1 cellular context compared by ENCODE assay signal in the genomic region with DNA sequence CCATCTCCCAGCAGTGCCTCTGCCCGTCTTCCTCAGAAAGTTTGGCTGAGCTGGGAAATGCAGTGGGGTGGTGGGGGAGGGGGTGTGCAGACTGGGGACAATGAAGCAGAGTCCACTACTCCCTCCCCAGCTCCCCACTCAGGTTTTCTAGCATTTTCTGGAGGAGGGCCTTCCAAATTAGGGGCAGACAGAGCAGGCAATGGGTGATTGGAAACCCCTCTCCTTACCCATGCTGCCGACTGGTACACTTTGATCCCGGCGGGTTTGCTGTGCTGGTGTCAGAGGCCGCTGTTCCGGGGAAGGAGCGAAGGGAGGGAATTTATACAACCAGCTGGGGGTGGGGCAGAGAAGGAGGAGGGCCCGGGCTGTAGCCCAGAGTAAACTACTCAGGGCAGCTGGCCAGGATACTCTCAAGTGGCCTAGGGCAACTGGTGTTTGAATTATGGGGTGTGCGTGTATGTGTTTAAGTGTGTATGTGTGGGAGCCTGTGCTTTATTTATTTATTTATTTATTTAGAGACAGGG.
TF ChIP-seq lines count a peak whose summit lies in the region.

A gene (minus strand): TSS at position 295 of the 524 bp plus-strand sequence. CDS start 64 bp downstream, at position 231.

TF ChIP-seq in HepG2, 621 proteins besides CTCF, POLR2A, EP300 and RAD21 (continued from another document and continues in another):
- TF ChIP-seq, protein P1, sequence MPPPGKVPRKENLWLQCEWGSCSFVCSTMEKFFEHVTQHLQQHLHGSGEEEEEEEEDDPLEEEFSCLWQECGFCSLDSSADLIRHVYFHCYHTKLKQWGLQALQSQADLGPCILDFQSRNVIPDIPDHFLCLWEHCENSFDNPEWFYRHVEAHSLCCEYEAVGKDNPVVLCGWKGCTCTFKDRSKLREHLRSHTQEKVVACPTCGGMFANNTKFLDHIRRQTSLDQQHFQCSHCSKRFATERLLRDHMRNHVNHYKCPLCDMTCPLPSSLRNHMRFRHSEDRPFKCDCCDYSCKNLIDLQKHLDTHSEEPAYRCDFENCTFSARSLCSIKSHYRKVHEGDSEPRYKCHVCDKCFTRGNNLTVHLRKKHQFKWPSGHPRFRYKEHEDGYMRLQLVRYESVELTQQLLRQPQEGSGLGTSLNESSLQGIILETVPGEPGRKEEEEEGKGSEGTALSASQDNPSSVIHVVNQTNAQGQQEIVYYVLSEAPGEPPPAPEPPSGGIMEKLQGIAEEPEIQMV (CRISPR knock-in tag; IDR thresholded peaks at IDR 0.05; ENCODE audit: low read depth), result peak; percentile 22; the same call in 1 of the 2 replicates
- TF ChIP-seq MED1 (CRISPR knock-in tag; IDR thresholded peaks at IDR 0.05) (peak; percentile 44; the same call in 1 of the 2 replicates), HDAC1 (CRISPR knock-in tag; IDR thresholded peaks at IDR 0.05) (peak; percentile 45; the same call in 1 of the 2 replicates), ZNF224 (CRISPR knock-in tag; IDR thresholded peaks at IDR 0.05) (no peak), ZNF138 (CRISPR knock-in tag; IDR thresholded peaks at IDR 0.05; ENCODE audit: low read depth) (no peak), CCAR2 (optimal IDR thresholded peaks at IDR 0.05; ENCODE audit: low read depth, low read length) (no peak), ISX (CRISPR knock-in tag; conservative IDR thresholded peaks at IDR 0.05) (no peak), EEA1 (CRISPR knock-in tag; IDR thresholded peaks at IDR 0.05; ENCODE audit: borderline replicate concordance) (no peak), ZNF337 (CRISPR knock-in tag; IDR thresholded peaks at IDR 0.05; ENCODE audit: borderline replicate concordance, low read depth) (no peak), ZNF737 (CRISPR knock-in tag; IDR thresholded peaks at IDR 0.05; ENCODE audit: borderline replicate concordance) (no peak), ZFAT (CRISPR knock-in tag; conservative IDR thresholded peaks at IDR 0.05) (no peak), MTF2 (CRISPR knock-in tag; IDR thresholded peaks at IDR 0.05; ENCODE audit: borderline replicate concordance) (no peak), KLF11 (CRISPR knock-in tag; IDR thresholded peaks at IDR 0.05) (no peak), FOXA3 (CRISPR knock-in tag; IDR thresholded peaks at IDR 0.05) (0 out of 2 replicates have a peak, but pooled peaks have one; percentile 22), ESRRA (CRISPR knock-in tag; IDR thresholded peaks at IDR 0.05; ENCODE audit: low read depth) (no peak), TARDBP (CRISPR knock-in tag; IDR thresholded peaks at IDR 0.05) (no peak; the same call in 1 of the 2 replicates), RFXANK (CRISPR knock-in tag; IDR thresholded peaks at IDR 0.05) (no peak), NBN (conservative IDR thresholded peaks at IDR 0.05) (no peak), ARID2 (CRISPR knock-in tag; IDR thresholded peaks at IDR 0.05; ENCODE audit: borderline replicate concordance) (no peak), ZNF724P (CRISPR knock-in tag; IDR thresholded peaks at IDR 0.05; ENCODE audit: borderline replicate concordance) (no peak), ZNF101 (CRISPR knock-in tag; IDR thresholded peaks at IDR 0.05; ENCODE audit: borderline replicate concordance, low read depth) (no peak), ZNF205 (CRISPR knock-in tag; IDR thresholded peaks at IDR 0.05) (no peak), SP5 (CRISPR knock-in tag; IDR thresholded peaks at IDR 0.05; ENCODE audit: borderline replicate concordance, low read depth) (peak; percentile 67), ETV5 (CRISPR knock-in tag; IDR thresholded peaks at IDR 0.05; ENCODE audit: borderline replicate concordance) (peak; percentile 39; the same call in 1 of the 2 replicates), ZNF234 (CRISPR knock-in tag; conservative IDR thresholded peaks at IDR 0.05) (no peak), ZNF782 (CRISPR knock-in tag; IDR thresholded peaks at IDR 0.05; ENCODE audit: borderline replicate concordance) (no peak), ATM (IDR thresholded peaks at IDR 0.05; ENCODE audit: borderline replicate concordance) (no peak), KLF16 (CRISPR knock-in tag; IDR thresholded peaks at IDR 0.05) (peak in 1 of 2 experiments; percentile 47; a peak in 1 of 4 replicates), NCOR1 (IDR thresholded peaks at IDR 0.05; ENCODE audit: borderline replicate concordance, low read length) (peak; percentile 25; the same call in 1 of the 2 replicates), SALL2 (CRISPR knock-in tag; IDR thresholded peaks at IDR 0.05) (no peak), SKI (IDR thresholded peaks at IDR 0.05; ENCODE audit: partially characterized antibody) (no peak), ZSCAN20 (CRISPR knock-in tag; IDR thresholded peaks at IDR 0.05; ENCODE audit: borderline replicate concordance) (no peak), ZNF558 (CRISPR knock-in tag; IDR thresholded peaks at IDR 0.05; ENCODE audit: borderline replicate concordance) (no peak), MAFF (IDR thresholded peaks at IDR 0.05; ENCODE audit: low read depth, low read length) (no peak), MAFG (CRISPR knock-in tag; IDR thresholded peaks at IDR 0.05) (no peak), ZNF577 (CRISPR knock-in tag; IDR thresholded peaks at IDR 0.05; ENCODE audit: borderline replicate concordance, low read depth) (no peak), NFYC (CRISPR knock-in tag; IDR thresholded peaks at IDR 0.05) (no peak), ELF3 (CRISPR knock-in tag; IDR thresholded peaks at IDR 0.05) (no peak), ZNF598 (CRISPR knock-in tag; IDR thresholded peaks at IDR 0.05; ENCODE audit: borderline replicate concordance) (no peak), PAX8 (CRISPR knock-in tag; IDR thresholded peaks at IDR 0.05; ENCODE audit: borderline replicate concordance) (no peak), DNMT1 (CRISPR knock-in tag; IDR thresholded peaks at IDR 0.05) (no peak), ZNF24 (IDR thresholded peaks at IDR 0.05) (no peak), SPEN (CRISPR knock-in tag; IDR thresholded peaks at IDR 0.05; ENCODE audit: low read depth) (no peak; the same call in 1 of the 2 replicates), ZNF772 (CRISPR knock-in tag; IDR thresholded peaks at IDR 0.05) (no peak), ZFP1 (CRISPR knock-in tag; IDR thresholded peaks at IDR 0.05) (no peak), ZNF446 (CRISPR knock-in tag; IDR thresholded peaks at IDR 0.05) (no peak), KMT2B (CRISPR knock-in tag; IDR thresholded peaks at IDR 0.05) (no peak)
- TF ChIP-seq, protein P2, sequence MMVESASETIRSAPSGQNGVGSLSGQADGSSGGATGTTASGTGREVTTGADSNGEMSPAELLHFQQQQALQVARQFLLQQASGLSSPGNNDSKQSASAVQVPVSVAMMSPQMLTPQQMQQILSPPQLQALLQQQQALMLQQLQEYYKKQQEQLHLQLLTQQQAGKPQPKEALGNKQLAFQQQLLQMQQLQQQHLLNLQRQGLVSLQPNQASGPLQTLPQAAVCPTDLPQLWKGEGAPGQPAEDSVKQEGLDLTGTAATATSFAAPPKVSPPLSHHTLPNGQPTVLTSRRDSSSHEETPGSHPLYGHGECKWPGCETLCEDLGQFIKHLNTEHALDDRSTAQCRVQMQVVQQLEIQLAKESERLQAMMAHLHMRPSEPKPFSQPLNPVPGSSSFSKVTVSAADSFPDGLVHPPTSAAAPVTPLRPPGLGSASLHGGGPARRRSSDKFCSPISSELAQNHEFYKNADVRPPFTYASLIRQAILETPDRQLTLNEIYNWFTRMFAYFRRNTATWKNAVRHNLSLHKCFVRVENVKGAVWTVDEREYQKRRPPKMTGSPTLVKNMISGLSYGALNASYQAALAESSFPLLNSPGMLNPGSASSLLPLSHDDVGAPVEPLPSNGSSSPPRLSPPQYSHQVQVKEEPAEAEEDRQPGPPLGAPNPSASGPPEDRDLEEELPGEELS (CRISPR knock-in tag; IDR thresholded peaks at IDR 0.05), result peak; percentile 60
- TF ChIP-seq, protein P3, sequence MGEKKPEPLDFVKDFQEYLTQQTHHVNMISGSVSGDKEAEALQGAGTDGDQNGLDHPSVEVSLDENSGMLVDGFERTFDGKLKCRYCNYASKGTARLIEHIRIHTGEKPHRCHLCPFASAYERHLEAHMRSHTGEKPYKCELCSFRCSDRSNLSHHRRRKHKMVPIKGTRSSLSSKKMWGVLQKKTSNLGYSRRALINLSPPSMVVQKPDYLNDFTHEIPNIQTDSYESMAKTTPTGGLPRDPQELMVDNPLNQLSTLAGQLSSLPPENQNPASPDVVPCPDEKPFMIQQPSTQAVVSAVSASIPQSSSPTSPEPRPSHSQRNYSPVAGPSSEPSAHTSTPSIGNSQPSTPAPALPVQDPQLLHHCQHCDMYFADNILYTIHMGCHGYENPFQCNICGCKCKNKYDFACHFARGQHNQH (CRISPR knock-in tag; IDR thresholded peaks at IDR 0.05), result no peak; the same call in 1 of the 2 replicates
- TF ChIP-seq, protein P4, sequence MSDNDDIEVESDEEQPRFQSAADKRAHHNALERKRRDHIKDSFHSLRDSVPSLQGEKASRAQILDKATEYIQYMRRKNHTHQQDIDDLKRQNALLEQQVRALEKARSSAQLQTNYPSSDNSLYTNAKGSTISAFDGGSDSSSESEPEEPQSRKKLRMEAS (IDR thresholded peaks at IDR 0.05), result peak; percentile 62
- TF ChIP-seq, protein P5, sequence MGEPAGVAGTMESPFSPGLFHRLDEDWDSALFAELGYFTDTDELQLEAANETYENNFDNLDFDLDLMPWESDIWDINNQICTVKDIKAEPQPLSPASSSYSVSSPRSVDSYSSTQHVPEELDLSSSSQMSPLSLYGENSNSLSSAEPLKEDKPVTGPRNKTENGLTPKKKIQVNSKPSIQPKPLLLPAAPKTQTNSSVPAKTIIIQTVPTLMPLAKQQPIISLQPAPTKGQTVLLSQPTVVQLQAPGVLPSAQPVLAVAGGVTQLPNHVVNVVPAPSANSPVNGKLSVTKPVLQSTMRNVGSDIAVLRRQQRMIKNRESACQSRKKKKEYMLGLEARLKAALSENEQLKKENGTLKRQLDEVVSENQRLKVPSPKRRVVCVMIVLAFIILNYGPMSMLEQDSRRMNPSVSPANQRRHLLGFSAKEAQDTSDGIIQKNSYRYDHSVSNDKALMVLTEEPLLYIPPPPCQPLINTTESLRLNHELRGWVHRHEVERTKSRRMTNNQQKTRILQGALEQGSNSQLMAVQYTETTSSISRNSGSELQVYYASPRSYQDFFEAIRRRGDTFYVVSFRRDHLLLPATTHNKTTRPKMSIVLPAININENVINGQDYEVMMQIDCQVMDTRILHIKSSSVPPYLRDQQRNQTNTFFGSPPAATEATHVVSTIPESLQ (CRISPR knock-in tag; conservative IDR thresholded peaks at IDR 0.05), result no peak
- TF ChIP-seq, protein P6, sequence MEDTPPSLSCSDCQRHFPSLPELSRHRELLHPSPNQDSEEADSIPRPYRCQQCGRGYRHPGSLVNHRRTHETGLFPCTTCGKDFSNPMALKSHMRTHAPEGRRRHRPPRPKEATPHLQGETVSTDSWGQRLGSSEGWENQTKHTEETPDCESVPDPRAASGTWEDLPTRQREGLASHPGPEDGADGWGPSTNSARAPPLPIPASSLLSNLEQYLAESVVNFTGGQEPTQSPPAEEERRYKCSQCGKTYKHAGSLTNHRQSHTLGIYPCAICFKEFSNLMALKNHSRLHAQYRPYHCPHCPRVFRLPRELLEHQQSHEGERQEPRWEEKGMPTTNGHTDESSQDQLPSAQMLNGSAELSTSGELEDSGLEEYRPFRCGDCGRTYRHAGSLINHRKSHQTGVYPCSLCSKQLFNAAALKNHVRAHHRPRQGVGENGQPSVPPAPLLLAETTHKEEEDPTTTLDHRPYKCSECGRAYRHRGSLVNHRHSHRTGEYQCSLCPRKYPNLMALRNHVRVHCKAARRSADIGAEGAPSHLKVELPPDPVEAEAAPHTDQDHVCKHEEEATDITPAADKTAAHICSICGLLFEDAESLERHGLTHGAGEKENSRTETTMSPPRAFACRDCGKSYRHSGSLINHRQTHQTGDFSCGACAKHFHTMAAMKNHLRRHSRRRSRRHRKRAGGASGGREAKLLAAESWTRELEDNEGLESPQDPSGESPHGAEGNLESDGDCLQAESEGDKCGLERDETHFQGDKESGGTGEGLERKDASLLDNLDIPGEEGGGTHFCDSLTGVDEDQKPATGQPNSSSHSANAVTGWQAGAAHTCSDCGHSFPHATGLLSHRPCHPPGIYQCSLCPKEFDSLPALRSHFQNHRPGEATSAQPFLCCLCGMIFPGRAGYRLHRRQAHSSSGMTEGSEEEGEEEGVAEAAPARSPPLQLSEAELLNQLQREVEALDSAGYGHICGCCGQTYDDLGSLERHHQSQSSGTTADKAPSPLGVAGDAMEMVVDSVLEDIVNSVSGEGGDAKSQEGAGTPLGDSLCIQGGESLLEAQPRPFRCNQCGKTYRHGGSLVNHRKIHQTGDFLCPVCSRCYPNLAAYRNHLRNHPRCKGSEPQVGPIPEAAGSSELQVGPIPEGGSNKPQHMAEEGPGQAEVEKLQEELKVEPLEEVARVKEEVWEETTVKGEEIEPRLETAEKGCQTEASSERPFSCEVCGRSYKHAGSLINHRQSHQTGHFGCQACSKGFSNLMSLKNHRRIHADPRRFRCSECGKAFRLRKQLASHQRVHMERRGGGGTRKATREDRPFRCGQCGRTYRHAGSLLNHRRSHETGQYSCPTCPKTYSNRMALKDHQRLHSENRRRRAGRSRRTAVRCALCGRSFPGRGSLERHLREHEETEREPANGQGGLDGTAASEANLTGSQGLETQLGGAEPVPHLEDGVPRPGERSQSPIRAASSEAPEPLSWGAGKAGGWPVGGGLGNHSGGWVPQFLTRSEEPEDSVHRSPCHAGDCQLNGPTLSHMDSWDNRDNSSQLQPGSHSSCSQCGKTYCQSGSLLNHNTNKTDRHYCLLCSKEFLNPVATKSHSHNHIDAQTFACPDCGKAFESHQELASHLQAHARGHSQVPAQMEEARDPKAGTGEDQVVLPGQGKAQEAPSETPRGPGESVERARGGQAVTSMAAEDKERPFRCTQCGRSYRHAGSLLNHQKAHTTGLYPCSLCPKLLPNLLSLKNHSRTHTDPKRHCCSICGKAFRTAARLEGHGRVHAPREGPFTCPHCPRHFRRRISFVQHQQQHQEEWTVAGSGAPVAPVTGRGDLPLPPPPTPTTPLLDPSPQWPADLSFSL (CRISPR knock-in tag; IDR thresholded peaks at IDR 0.05), result no peak
- TF ChIP-seq, protein P7, sequence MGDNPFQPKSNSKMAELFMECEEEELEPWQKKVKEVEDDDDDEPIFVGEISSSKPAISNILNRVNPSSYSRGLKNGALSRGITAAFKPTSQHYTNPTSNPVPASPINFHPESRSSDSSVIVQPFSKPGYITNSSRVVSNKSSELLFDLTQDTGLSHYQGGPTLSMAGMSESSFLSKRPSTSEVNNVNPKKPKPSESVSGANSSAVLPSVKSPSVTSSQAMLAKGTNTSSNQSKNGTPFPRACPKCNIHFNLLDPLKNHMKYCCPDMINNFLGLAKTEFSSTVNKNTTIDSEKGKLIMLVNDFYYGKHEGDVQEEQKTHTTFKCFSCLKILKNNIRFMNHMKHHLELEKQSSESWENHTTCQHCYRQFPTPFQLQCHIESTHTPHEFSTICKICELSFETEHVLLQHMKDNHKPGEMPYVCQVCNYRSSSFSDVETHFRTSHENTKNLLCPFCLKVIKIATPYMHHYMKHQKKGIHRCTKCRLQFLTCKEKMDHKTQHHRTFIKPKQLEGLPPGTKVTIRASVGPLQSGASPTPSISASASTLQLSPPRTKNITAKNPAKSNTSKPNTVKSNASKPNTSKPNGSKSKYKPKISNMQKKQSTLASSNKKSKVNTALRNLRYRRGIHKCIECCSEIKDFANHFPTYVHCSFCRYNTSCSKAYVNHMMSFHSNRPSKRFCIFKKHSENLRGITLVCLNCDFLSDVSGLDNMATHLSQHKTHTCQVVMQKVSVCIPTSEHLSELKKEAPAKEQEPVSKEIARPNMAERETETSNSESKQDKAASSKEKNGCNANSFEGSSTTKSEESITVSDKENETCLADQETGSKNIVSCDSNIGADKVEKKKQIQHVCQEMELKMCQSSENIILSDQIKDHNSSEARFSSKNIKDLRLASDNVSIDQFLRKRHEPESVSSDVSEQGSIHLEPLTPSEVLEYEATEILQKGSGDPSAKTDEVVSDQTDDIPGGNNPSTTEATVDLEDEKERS (CRISPR knock-in tag; IDR thresholded peaks at IDR 0.05), result no peak
- TF ChIP-seq, protein P8, sequence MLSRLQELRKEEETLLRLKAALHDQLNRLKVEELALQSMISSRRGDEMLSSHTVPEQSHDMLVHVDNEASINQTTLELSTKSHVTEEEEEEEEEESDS (CRISPR knock-in tag; IDR thresholded peaks at IDR 0.05; ENCODE audit: borderline replicate concordance), result no peak
